Comparison of ENCODE assay signal across 8 cellular contexts in genomic region chr9:77475641-77476473, GRCh38.
A peak's percentile ranks its signal among the peaks of the same experiment; 100 is the strongest.
DNase-seq lines count a peak whose midpoint lies in the region; ATAC-seq and TF ChIP-seq lines count a peak whose summit lies in the region.

No MANE protein-coding gene starts in this region.

- H3K4me3 ChIP-seq in skeletal muscle cell (ENCODE audit: low read depth, low read length), result no peak overlapping the region

- no peak for TF ChIP-seq CTCF in GM10266 (IDR thresholded peaks at IDR 0.05; ENCODE audit: control insufficient read depth, insufficient read depth, low read depth, missing control alignments)

- DNase-seq in GM10266 (ENCODE audit: extremely low spot score) (peak; percentile 62), M059J (ENCODE audit: low read depth) (peak; percentile 59), skeletal muscle cell (ENCODE audit: low read depth) (peak; percentile 37), mucosa of gallbladder (ENCODE audit: low spot score) (no peak), SK-N-DZ (ENCODE audit: low spot score) (no peak), superior temporal gyrus (ENCODE audit: extremely low spot score) (no peak)
- peak; percentile 58 for DNase-seq in activated naive CD4-positive, alpha-beta T cell treated with Interleukin-2 at 50 U/mL for 16 hours

- ATAC-seq in GM21717 (IDR thresholded peaks at IDR 0.05; ENCODE audit: unreplicated experiment), result peak; percentile 97

Comparison
In these comparisons a context has a peak if more than half of its experiments do, and no peak if none do; other contexts are left out.
1. DNase-seq: peak in GM10266 (single experiment), M059J (single experiment), activated naive CD4-positive, alpha-beta T cell treated with Interleukin-2 at 50 U/mL for 16 hours (single experiment) and skeletal muscle cell (single experiment); none in mucosa of gallbladder (single experiment), SK-N-DZ (single experiment) and superior temporal gyrus (single experiment).